ENCODE assay signal across 1 cellular context in the genomic region with DNA sequence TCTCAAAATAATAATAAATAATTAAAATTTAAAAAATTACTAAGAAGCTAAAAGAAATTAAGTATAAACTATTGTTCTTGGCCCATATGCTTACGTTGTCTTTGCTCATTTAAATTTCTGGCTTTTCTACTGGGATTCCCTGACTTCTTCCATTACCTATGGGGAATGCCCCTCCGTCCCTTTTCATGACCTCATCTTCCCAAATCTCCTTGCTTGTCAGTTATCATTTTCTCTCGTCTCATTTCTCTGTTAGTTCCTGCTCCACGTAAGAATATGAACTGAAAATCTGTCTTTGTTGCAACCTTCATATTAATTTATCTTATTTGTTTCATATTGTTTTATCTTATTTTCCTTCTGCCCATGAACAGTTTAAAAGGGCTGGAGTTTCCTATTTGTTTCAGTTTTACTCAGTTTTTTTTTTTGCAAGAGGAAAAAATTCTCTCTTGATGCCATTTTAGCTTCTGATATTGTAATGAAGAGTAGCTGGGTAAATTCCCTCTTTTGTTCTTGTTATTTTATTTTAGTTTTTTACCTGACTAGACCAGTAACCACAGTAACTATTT.
TF ChIP-seq lines count a peak whose summit lies in the region.

No MANE protein-coding gene starts in this region.

TF ChIP-seq in GM23338, 12 proteins besides CTCF, POLR2A, EP300 and RAD21:
- TF ChIP-seq CREB1 (CRISPR knock-in tag; IDR thresholded peaks at IDR 0.05; ENCODE audit: low read depth) (no peak), POLR2AphosphoS5 (IDR thresholded peaks at IDR 0.05; ENCODE audit: low read depth) (no peak), EZH2 (IDR thresholded peaks at IDR 0.05; ENCODE audit: low read depth, unreplicated experiment) (no peak), JUNB (IDR thresholded peaks at IDR 0.05; ENCODE audit: unreplicated experiment) (no peak), ZNF114 (CRISPR knock-in tag; IDR thresholded peaks at IDR 0.05) (no peak), EZH2phosphoT487 (IDR thresholded peaks at IDR 0.05; ENCODE audit: unreplicated experiment) (no peak), NANOG (IDR thresholded peaks at IDR 0.05; ENCODE audit: borderline replicate concordance) (no peak), ZNF331 (CRISPR knock-in tag; IDR thresholded peaks at IDR 0.05; ENCODE audit: low read depth) (no peak), STAT1 (IDR thresholded peaks at IDR 0.05; ENCODE audit: unreplicated experiment) (no peak)
- TF ChIP-seq, protein P1, sequence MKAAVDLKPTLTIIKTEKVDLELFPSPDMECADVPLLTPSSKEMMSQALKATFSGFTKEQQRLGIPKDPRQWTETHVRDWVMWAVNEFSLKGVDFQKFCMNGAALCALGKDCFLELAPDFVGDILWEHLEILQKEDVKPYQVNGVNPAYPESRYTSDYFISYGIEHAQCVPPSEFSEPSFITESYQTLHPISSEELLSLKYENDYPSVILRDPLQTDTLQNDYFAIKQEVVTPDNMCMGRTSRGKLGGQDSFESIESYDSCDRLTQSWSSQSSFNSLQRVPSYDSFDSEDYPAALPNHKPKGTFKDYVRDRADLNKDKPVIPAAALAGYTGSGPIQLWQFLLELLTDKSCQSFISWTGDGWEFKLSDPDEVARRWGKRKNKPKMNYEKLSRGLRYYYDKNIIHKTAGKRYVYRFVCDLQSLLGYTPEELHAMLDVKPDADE (IDR thresholded peaks at IDR 0.05): no peak
- TF ChIP-seq, protein P2, sequence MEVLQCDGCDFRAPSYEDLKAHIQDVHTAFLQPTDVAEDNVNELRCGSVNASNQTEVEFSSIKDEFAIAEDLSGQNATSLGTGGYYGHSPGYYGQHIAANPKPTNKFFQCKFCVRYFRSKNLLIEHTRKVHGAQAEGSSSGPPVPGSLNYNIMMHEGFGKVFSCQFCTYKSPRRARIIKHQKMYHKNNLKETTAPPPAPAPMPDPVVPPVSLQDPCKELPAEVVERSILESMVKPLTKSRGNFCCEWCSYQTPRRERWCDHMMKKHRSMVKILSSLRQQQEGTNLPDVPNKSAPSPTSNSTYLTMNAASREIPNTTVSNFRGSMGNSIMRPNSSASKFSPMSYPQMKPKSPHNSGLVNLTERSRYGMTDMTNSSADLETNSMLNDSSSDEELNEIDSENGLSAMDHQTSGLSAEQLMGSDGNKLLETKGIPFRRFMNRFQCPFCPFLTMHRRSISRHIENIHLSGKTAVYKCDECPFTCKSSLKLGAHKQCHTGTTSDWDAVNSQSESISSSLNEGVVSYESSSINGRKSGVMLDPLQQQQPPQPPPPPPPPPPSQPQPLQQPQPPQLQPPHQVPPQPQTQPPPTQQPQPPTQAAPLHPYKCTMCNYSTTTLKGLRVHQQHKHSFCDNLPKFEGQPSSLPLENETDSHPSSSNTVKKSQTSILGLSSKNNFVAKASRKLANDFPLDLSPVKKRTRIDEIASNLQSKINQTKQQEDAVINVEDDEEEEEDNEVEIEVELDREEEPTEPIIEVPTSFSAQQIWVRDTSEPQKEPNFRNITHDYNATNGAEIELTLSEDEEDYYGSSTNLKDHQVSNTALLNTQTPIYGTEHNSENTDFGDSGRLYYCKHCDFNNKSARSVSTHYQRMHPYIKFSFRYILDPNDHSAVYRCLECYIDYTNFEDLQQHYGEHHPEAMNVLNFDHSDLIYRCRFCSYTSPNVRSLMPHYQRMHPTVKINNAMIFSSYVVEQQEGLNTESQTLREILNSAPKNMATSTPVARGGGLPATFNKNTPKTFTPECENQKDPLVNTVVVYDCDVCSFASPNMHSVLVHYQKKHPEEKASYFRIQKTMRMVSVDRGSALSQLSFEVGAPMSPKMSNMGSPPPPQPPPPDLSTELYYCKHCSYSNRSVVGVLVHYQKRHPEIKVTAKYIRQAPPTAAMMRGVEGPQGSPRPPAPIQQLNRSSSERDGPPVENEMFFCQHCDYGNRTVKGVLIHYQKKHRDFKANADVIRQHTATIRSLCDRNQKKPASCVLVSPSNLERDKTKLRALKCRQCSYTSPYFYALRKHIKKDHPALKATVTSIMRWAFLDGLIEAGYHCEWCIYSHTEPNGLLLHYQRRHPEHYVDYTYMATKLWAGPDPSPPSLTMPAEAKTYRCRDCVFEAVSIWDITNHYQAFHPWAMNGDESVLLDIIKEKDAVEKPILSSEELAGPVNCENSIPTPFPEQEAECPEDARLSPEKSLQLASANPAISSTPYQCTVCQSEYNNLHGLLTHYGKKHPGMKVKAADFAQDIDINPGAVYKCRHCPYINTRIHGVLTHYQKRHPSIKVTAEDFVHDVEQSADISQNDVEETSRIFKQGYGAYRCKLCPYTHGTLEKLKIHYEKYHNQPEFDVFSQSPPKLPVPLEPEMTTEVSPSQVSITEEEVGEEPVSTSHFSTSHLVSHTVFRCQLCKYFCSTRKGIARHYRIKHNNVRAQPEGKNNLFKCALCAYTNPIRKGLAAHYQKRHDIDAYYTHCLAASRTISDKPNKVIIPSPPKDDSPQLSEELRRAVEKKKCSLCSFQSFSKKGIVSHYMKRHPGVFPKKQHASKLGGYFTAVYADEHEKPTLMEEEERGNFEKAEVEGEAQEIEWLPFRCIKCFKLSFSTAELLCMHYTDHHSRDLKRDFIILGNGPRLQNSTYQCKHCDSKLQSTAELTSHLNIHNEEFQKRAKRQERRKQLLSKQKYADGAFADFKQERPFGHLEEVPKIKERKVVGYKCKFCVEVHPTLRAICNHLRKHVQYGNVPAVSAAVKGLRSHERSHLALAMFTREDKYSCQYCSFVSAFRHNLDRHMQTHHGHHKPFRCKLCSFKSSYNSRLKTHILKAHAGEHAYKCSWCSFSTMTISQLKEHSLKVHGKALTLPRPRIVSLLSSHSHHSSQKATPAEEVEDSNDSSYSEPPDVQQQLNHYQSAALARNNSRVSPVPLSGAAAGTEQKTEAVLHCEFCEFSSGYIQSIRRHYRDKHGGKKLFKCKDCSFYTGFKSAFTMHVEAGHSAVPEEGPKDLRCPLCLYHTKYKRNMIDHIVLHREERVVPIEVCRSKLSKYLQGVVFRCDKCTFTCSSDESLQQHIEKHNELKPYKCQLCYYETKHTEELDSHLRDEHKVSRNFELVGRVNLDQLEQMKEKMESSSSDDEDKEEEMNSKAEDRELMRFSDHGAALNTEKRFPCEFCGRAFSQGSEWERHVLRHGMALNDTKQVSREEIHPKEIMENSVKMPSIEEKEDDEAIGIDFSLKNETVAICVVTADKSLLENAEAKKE (CRISPR knock-in tag; IDR thresholded peaks at IDR 0.05): no peak
